ENCODE assay signal across 9 cellular contexts in the genomic region with DNA sequence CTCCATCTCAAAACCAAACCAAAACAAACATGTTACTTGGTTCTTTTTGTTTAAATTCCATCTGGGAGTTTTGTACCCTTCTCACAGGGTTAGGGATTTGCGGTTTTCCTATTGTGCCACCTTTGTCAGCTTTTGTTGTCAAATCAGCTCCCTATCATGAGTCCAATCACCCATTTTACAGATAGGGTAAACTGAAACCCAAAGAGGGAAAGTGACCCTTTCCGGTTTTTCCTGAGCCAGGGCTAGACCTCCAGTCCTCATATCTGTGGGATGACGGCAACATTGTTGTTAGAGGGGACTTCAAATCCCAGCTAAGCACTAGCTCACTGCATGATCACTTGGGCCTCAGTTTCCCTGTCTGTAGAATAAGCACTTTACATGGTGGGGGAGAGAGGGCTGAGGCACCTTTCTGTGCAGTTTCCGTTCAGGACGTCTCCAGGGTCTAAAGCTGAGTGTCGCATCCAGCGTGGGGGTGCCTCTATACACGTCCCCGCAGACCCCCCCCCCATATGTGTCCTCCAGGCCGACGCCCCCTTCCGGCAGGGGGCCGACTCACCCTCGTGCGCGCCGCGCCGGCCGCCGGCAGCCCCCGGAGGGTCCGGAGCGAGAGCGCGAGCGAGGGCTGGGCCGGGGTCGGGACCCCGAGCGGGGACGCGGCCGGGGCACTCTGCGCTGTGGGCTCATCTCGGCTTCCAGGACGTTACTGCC. TPM values are rescaled to one million over a fixed set of nuclear protein-coding genes. Genes with fewer than 3 reads are reported as not detected.
A peak's percentile ranks its signal among the peaks of the same experiment; 100 is the strongest.
DNase-seq lines count a peak whose midpoint lies in the region; ATAC-seq and TF ChIP-seq lines count a peak whose summit lies in the region.
"Had no signal": no experiment of that assay in that cellular context is flagged by ENCODE, and none has a peak within 500 bp of the region (broad histone marks: within the 10 kb centered on the region; RNA-seq: fewer than 3 reads in every experiment).

No MANE protein-coding gene starts in this region.

- H3K9ac ChIP-seq in iPS-20b (ENCODE audit: low read depth, low read length), result peak overlapping the region; percentile 55; the same call in 1 of the 2 replicates

- H3K9me3 ChIP-seq in iPS-20b (ENCODE audit: insufficient read depth, low read depth, low read length) (peaks cover 3% of the 10 kb centered on the region; the same call in 1 of the 2 replicates), thymus (ENCODE audit: control insufficient read depth) (no peaks in the 10 kb centered on the region)
- H3K9me3 ChIP-seq: neutrophil had no signal

- DNase-seq in activated CD8-positive, alpha-beta memory T cell treated with anti-CD3 and anti-CD28 coated beads, Interleukin-2, amount 10 ng/mL, durations not matched to agents 7 days and 5 days, result no peak
- DNase-seq in activated CD8-positive, alpha-beta memory T cell treated with anti-CD3 and anti-CD28 coated beads for 24 hours, result no peak
- DNase-seq in activated naive CD8-positive, alpha-beta T cell treated with anti-CD3 and anti-CD28 coated beads for 36 hours, result no peak
- no peak for DNase-seq in NCI-H526 (lab: John Stamatoyannopoulos, UW)
- DNase-seq in NK-92 treated with Interleukin-12 subunit alpha and Interleukin-12 subunit beta, amount 100 ng/mL, for 24 hours (lab: John Stamatoyannopoulos, UW), result no peak
- DNase-seq in GM20000 (ENCODE audit: low spot score), result no peak

- H3K4me1 ChIP-seq in iPS-20b (ENCODE audit: insufficient read depth, low read length) (no peaks in the 10 kb centered on the region; the same call in 1 of the 2 replicates), thymus (ENCODE audit: control insufficient read depth, insufficient read depth, low read length) (peaks cover 10% of the 10 kb centered on the region)

- no peak overlapping the region for H3K27ac Mint-ChIP-seq in activated CD8-positive, alpha-beta memory T cell treated with anti-CD3 and anti-CD28 coated beads, Interleukin-2, amount 10 ng/mL, durations not matched to agents 7 days and 5 days
- no peak overlapping the region for H3K27ac Mint-ChIP-seq in activated naive CD8-positive, alpha-beta T cell treated with anti-CD3 and anti-CD28 coated beads for 36 hours

- no peaks in the 10 kb centered on the region for H3K9me3 Mint-ChIP-seq in activated CD8-positive, alpha-beta memory T cell treated with anti-CD3 and anti-CD28 coated beads, Interleukin-2, amount 10 ng/mL, durations not matched to agents 7 days and 5 days (ENCODE audit: low read depth)
- H3K9me3 Mint-ChIP-seq in activated naive CD8-positive, alpha-beta T cell treated with anti-CD3 and anti-CD28 coated beads for 36 hours, result no peaks in the 10 kb centered on the region

- H3K27ac ChIP-seq in iPS-20b (ENCODE audit: low read length), result no peak overlapping the region
- H3K27ac ChIP-seq in thymus (ENCODE audit: low read depth), result no peak overlapping the region
- H3K27ac ChIP-seq: neutrophil had no signal

- no peak for ATAC-seq in activated CD8-positive, alpha-beta memory T cell treated with anti-CD3 and anti-CD28 coated beads, Interleukin-2, amount 10 ng/mL, durations not matched to agents 7 days and 5 days

- CTCF ChIA-PET in activated CD8-positive, alpha-beta memory T cell treated with anti-CD3 and anti-CD28 coated beads, Interleukin-2, amount 10 ng/mL, durations not matched to agents 7 days and 5 days (lab: Charles Lee), result interaction anchor here (0.6 to 10.4 kb wide), 15 partner anchors 8 to 716 kb away, joined by 3 to 92 read pairs (median 5); a partner anchor contains a TSS

- TF ChIP-seq CTCF in GM20000 (IDR thresholded peaks at IDR 0.05; ENCODE audit: extremely low read depth, missing control alignments), result no peak

- peaks cover 23% of the 10 kb centered on the region for H3K4me1 Mint-ChIP-seq in activated CD8-positive, alpha-beta memory T cell treated with anti-CD3 and anti-CD28 coated beads, Interleukin-2, amount 10 ng/mL, durations not matched to agents 7 days and 5 days
- H3K4me1 Mint-ChIP-seq in activated naive CD8-positive, alpha-beta T cell treated with anti-CD3 and anti-CD28 coated beads for 36 hours, result peaks cover 14% of the 10 kb centered on the region

- H3K27me3 Mint-ChIP-seq in activated CD8-positive, alpha-beta memory T cell treated with anti-CD3 and anti-CD28 coated beads, Interleukin-2, amount 10 ng/mL, durations not matched to agents 7 days and 5 days, result peaks cover 33% of the 10 kb centered on the region
- H3K27me3 Mint-ChIP-seq in activated naive CD8-positive, alpha-beta T cell treated with anti-CD3 and anti-CD28 coated beads for 36 hours, result peaks cover 9% of the 10 kb centered on the region

- H3K36me3 ChIP-seq in iPS-20b (ENCODE audit: insufficient read depth, low read depth, low read length) (no peaks in the 10 kb centered on the region), thymus (ENCODE audit: control insufficient read depth, insufficient read depth) (no peaks in the 10 kb centered on the region)
- H3K36me3 ChIP-seq: neutrophil had no signal

- H3K4me3 ChIP-seq in iPS-20b (ENCODE audit: low read length) (peak overlapping the region; percentile 86), thymus (ENCODE audit: low read length) (peak overlapping the region; percentile 45)

- no peaks in the 10 kb centered on the region for H3K36me3 Mint-ChIP-seq in activated CD8-positive, alpha-beta memory T cell treated with anti-CD3 and anti-CD28 coated beads, Interleukin-2, amount 10 ng/mL, durations not matched to agents 7 days and 5 days
- no peaks in the 10 kb centered on the region for H3K36me3 Mint-ChIP-seq in activated naive CD8-positive, alpha-beta T cell treated with anti-CD3 and anti-CD28 coated beads for 36 hours

- peaks cover 7% of the 10 kb centered on the region; the same call in 1 of the 2 replicates for H3K27me3 ChIP-seq in iPS-20b (ENCODE audit: insufficient read depth, low read length)
- peaks cover 17% of the 10 kb centered on the region for H3K27me3 ChIP-seq in thymus (ENCODE audit: control insufficient read depth, insufficient read depth)

- H3K4me3 Mint-ChIP-seq in activated CD8-positive, alpha-beta memory T cell treated with anti-CD3 and anti-CD28 coated beads, Interleukin-2, amount 10 ng/mL, durations not matched to agents 7 days and 5 days, result peak overlapping the region; percentile 77
- peak overlapping the region; percentile 89 for H3K4me3 Mint-ChIP-seq in activated naive CD8-positive, alpha-beta T cell treated with anti-CD3 and anti-CD28 coated beads for 36 hours

- 9% methylated on average over 37 of the region's 37 CpGs for WGBS in thymus

RNA-seq across cellular contexts. Expression of a gene that starts 3.9 kb away (rescaled TPM):
- 1 to 10 TPM; 4.3 to 5.9 TPM for total RNA-seq in activated CD8-positive, alpha-beta memory T cell treated with anti-CD3 and anti-CD28 coated beads, Interleukin-2, amount 10 ng/mL, durations not matched to agents 7 days and 5 days
- 1 to 10 TPM in 1 of 2 experiments, under 1 TPM in 1; 0.96 to 1.6 TPM for total RNA-seq in activated naive CD8-positive, alpha-beta T cell treated with anti-CD3 and anti-CD28 coated beads for 36 hours
- 0.55 TPM for polyA plus RNA-seq in thymus

RNA-seq across cellular contexts. Expression of a gene that starts 13.0 kb away (rescaled TPM):
- not detected for total RNA-seq in activated CD8-positive, alpha-beta memory T cell treated with anti-CD3 and anti-CD28 coated beads, Interleukin-2, amount 10 ng/mL, durations not matched to agents 7 days and 5 days
- total RNA-seq in activated naive CD8-positive, alpha-beta T cell treated with anti-CD3 and anti-CD28 coated beads for 36 hours, result not detected
- polyA plus RNA-seq in thymus, result 57.1 TPM

RNA-seq across cellular contexts. Expression of a gene that starts 15.3 kb away (rescaled TPM):
- 100 to 1,000 TPM; 298 to 361 TPM for total RNA-seq in activated CD8-positive, alpha-beta memory T cell treated with anti-CD3 and anti-CD28 coated beads, Interleukin-2, amount 10 ng/mL, durations not matched to agents 7 days and 5 days
- total RNA-seq in activated naive CD8-positive, alpha-beta T cell treated with anti-CD3 and anti-CD28 coated beads for 36 hours, result 10 to 100 TPM; 92.6 to 98.6 TPM
- 221 TPM for polyA plus RNA-seq in thymus

RNA-seq across cellular contexts. Expression of a gene that starts 29.7 kb away (rescaled TPM):
- 10 to 100 TPM; 40.4 to 51.1 TPM for total RNA-seq in activated CD8-positive, alpha-beta memory T cell treated with anti-CD3 and anti-CD28 coated beads, Interleukin-2, amount 10 ng/mL, durations not matched to agents 7 days and 5 days
- total RNA-seq in activated naive CD8-positive, alpha-beta T cell treated with anti-CD3 and anti-CD28 coated beads for 36 hours, result 10 to 100 TPM; 26.4 to 27.4 TPM
- polyA plus RNA-seq in thymus, result 56.8 TPM

RNA-seq across cellular contexts. Expression of a gene that starts 52.8 kb away (rescaled TPM):
- total RNA-seq in activated CD8-positive, alpha-beta memory T cell treated with anti-CD3 and anti-CD28 coated beads, Interleukin-2, amount 10 ng/mL, durations not matched to agents 7 days and 5 days, result 10 to 100 TPM; 40.4 to 44.4 TPM
- total RNA-seq in activated naive CD8-positive, alpha-beta T cell treated with anti-CD3 and anti-CD28 coated beads for 36 hours, result 10 to 100 TPM; 49.0 to 49.6 TPM
- polyA plus RNA-seq in thymus, result 17.4 TPM
